12 cellular contexts compared by ENCODE assay signal in genomic region chr19:12544401-12544876, GRCh38. TPM values are rescaled to one million over a fixed set of nuclear protein-coding genes. Genes with fewer than 3 reads are reported as not detected.
DNase-seq lines count a peak whose midpoint lies in the region; ATAC-seq, FAIRE-seq and TF ChIP-seq lines count a peak whose summit lies in the region.
"Had no signal": no experiment of that assay in that cellular context is flagged by ENCODE, and none has a peak within 500 bp of the region (broad histone marks: within the 10 kb centered on the region; RNA-seq: fewer than 3 reads in every experiment).

No MANE protein-coding gene starts in this region.

- peak; percentile 90 for ATAC-seq in activated T-helper 17 cell treated with anti-CD3 and anti-CD28 coated beads, Interleukin-2, amount 50 U/mL, for 72 hours (replicated peaks)
- ATAC-seq in stimulated activated naive B cell treated with anti-CD40 and anti-IgM and Interleukin-4, amounts not matched to agents 10 μg/mL and 1 μg/mL and 100 μg/mL, for 72 hours (replicated peaks) = peak; percentile 29 to 34
- ATAC-seq in GM19035 (IDR thresholded peaks at IDR 0.05; ENCODE audit: unreplicated experiment) = no peak

- DNase-seq in activated naive CD4-positive, alpha-beta T cell treated with Interleukin-2 at 50 U/mL for 16 hours = no peak
- peak; percentile 43 for DNase-seq in fibroblast of villous mesenchyme (ENCODE audit: low read depth)
- DNase-seq in stimulated activated naive B cell treated with anti-CD40 and anti-IgM and Interleukin-4, amounts not matched to agents 10 μg/mL and 1 μg/mL and 100 μg/mL, for 72 hours = no peak
- no peak for DNase-seq in pons (ENCODE audit: low spot score)
- no peak for DNase-seq in D721Med (ENCODE audit: insufficient read length, low spot score)
- DNase-seq: NCI-H1092, NCI-H510A had no signal

- no peak for TF ChIP-seq CTCF in fibroblast of villous mesenchyme (IDR thresholded peaks at IDR 0.05; ENCODE audit: insufficient read depth, low read depth, low read length)
- no peak for TF ChIP-seq CTCF in D721Med (IDR thresholded peaks at IDR 0.05; ENCODE audit: insufficient read depth, missing control alignments)

- no peak overlapping the region for H3K4me3 ChIP-seq in fibroblast of villous mesenchyme (ENCODE audit: low read depth, low read length)

- peak overlapping the region; percentile 76 for H3K27ac Mint-ChIP-seq in activated naive CD4-positive, alpha-beta T cell treated with anti-CD3 and anti-CD28 coated beads, Interleukin-2, amount 50 U/mL, for 24 hours
- H3K27ac Mint-ChIP-seq in activated T-helper 17 cell treated with anti-CD3 and anti-CD28 coated beads, Interleukin-2, amount 50 U/mL, for 72 hours = peak overlapping the region; percentile 83
- peak overlapping the region; percentile 92 for H3K27ac Mint-ChIP-seq in stimulated activated naive B cell treated with anti-CD40 and anti-IgM and Interleukin-4, amounts not matched to agents 10 μg/mL and 1 μg/mL and 100 μg/mL, for 72 hours

- H3K27me3 Mint-ChIP-seq in activated naive CD4-positive, alpha-beta T cell treated with anti-CD3 and anti-CD28 coated beads, Interleukin-2, amount 50 U/mL, for 24 hours = no peaks in the 10 kb centered on the region
- no peaks in the 10 kb centered on the region for H3K27me3 Mint-ChIP-seq in activated T-helper 17 cell treated with anti-CD3 and anti-CD28 coated beads, Interleukin-2, amount 50 U/mL, for 72 hours
- no peaks in the 10 kb centered on the region for H3K27me3 Mint-ChIP-seq in stimulated activated naive B cell treated with anti-CD40 and anti-IgM and Interleukin-4, amounts not matched to agents 10 μg/mL and 1 μg/mL and 100 μg/mL, for 72 hours

- no peak for FAIRE-seq in D721Med (lab: Jason Lieb, UNC)
- FAIRE-seq: colon, urothelium cell line had no signal

- peaks cover 27% of the 10 kb centered on the region for H3K36me3 Mint-ChIP-seq in activated naive CD4-positive, alpha-beta T cell treated with anti-CD3 and anti-CD28 coated beads, Interleukin-2, amount 50 U/mL, for 24 hours
- peaks cover 52% of the 10 kb centered on the region for H3K36me3 Mint-ChIP-seq in activated T-helper 17 cell treated with anti-CD3 and anti-CD28 coated beads, Interleukin-2, amount 50 U/mL, for 72 hours (ENCODE audit: low read depth)
- H3K36me3 Mint-ChIP-seq in stimulated activated naive B cell treated with anti-CD40 and anti-IgM and Interleukin-4, amounts not matched to agents 10 μg/mL and 1 μg/mL and 100 μg/mL, for 72 hours = peaks cover 45 to 52% of the 10 kb centered on the region in 2 donors

- no peak overlapping the region for H3K4me3 Mint-ChIP-seq in activated naive CD4-positive, alpha-beta T cell treated with anti-CD3 and anti-CD28 coated beads, Interleukin-2, amount 50 U/mL, for 24 hours
- peak overlapping the region; percentile 58 for H3K4me3 Mint-ChIP-seq in activated T-helper 17 cell treated with anti-CD3 and anti-CD28 coated beads, Interleukin-2, amount 50 U/mL, for 72 hours
- H3K4me3 Mint-ChIP-seq in stimulated activated naive B cell treated with anti-CD40 and anti-IgM and Interleukin-4, amounts not matched to agents 10 μg/mL and 1 μg/mL and 100 μg/mL, for 72 hours = no peak overlapping the region

- no peaks in the 10 kb centered on the region for H3K9me3 Mint-ChIP-seq in activated naive CD4-positive, alpha-beta T cell treated with anti-CD3 and anti-CD28 coated beads, Interleukin-2, amount 50 U/mL, for 24 hours
- H3K9me3 Mint-ChIP-seq in activated T-helper 17 cell treated with anti-CD3 and anti-CD28 coated beads, Interleukin-2, amount 50 U/mL, for 72 hours = no peaks in the 10 kb centered on the region
- peaks cover 4 to 5% of the 10 kb centered on the region in 2 donors for H3K9me3 Mint-ChIP-seq in stimulated activated naive B cell treated with anti-CD40 and anti-IgM and Interleukin-4, amounts not matched to agents 10 μg/mL and 1 μg/mL and 100 μg/mL, for 72 hours

- peaks cover 61% of the 10 kb centered on the region for H3K4me1 Mint-ChIP-seq in activated naive CD4-positive, alpha-beta T cell treated with anti-CD3 and anti-CD28 coated beads, Interleukin-2, amount 50 U/mL, for 24 hours
- peaks cover 35% of the 10 kb centered on the region for H3K4me1 Mint-ChIP-seq in activated T-helper 17 cell treated with anti-CD3 and anti-CD28 coated beads, Interleukin-2, amount 50 U/mL, for 72 hours
- peaks cover 35 to 50% of the 10 kb centered on the region in 2 donors for H3K4me1 Mint-ChIP-seq in stimulated activated naive B cell treated with anti-CD40 and anti-IgM and Interleukin-4, amounts not matched to agents 10 μg/mL and 1 μg/mL and 100 μg/mL, for 72 hours

RNA-seq across cellular contexts. Expression of gene ZNF564, which starts 6.8 kb away (rescaled TPM):
- total RNA-seq in activated T-helper 17 cell treated with anti-CD3 and anti-CD28 coated beads, Interleukin-2, amount 50 U/mL, for 72 hours = 1 to 10 TPM; 4.1 to 6.1 TPM
- total RNA-seq in fibroblast of villous mesenchyme = 6.0 and 6.4 TPM in 2 replicates

RNA-seq across cellular contexts. Expression of gene ZNF709, which starts 59.8 kb away (rescaled TPM):
- total RNA-seq in activated T-helper 17 cell treated with anti-CD3 and anti-CD28 coated beads, Interleukin-2, amount 50 U/mL, for 72 hours = 1 to 10 TPM; 1.6 to 3.4 TPM
- total RNA-seq in fibroblast of villous mesenchyme = 1.9 and 3.0 TPM in 2 replicates
